In genomic region chr10:20115929-20116328, GRCh38 we compare ENCODE assay signal across 24 cellular contexts.
"Had no signal": no experiment of that assay in that cellular context is flagged by ENCODE, and none has a peak within 500 bp of the region (broad histone marks: within the 10 kb centered on the region; RNA-seq: fewer than 3 reads in every experiment).

No MANE protein-coding gene starts in this region.

- H3K27ac ChIP-seq: breast epithelium, KMS-11 had no signal

- DNase-seq: activated CD4-positive, alpha-beta T cell treated with anti-CD3 and anti-CD28 coated beads for 48 hours; activated CD4-positive, alpha-beta T cell treated with anti-CD3 and anti-CD28 coated beads, Interleukin-2, amount 50 U/mL, for 4 hours; activated CD4-positive, CD25-positive, alpha-beta regulatory T cell treated with anti-CD3 and anti-CD28 coated beads, Interleukin-2, amount 50 U/mL, for 72 hours; activated CD8-positive, alpha-beta T cell treated with anti-CD3 and anti-CD28 coated beads, Interleukin-2, amount 10 ng/mL, durations not matched to agents 7 days and 5 days; activated effector memory CD4-positive, alpha-beta T cell treated with Interleukin-2 at 50 U/mL for 16 hours; activated naive CD4-positive, alpha-beta T cell; activated T-cell treated with anti-CD3 and anti-CD28 coated beads, Interleukin-2, amount 50 U/mL, for 24 hours; aorta; central memory CD4-positive, alpha-beta T cell; MV-4-11; NCI-H1092 treated with DMSO at 0.1 percent for 48 hours; NCI-H1417 treated with DMSO at 0.1 percent for 48 hours; NCI-H1694; NCI-H2029; NCI-H2107; NCI-H2171 treated with DMSO at 0.1 percent for 48 hours; NCI-H226; NCI-H526; NCI-H82; OCI-M1; SHP77 had no signal

- H3K4me3 ChIP-seq: breast epithelium had no signal

- H3K4me1 ChIP-seq: breast epithelium had no signal

- H3K9ac ChIP-seq: KMS-11 had no signal

- ATAC-seq: activated CD8-positive, alpha-beta T cell treated with anti-CD3 and anti-CD28 coated beads, Interleukin-2, amount 10 ng/mL, durations not matched to agents 7 days and 5 days; Panc1 had no signal

- H3K27me3 ChIP-seq: breast epithelium had no signal

- H3K9me3 ChIP-seq: breast epithelium had no signal

- H3K36me3 ChIP-seq: breast epithelium had no signal
